ENCODE assay signal across 22 cellular contexts in genomic region chr3:101646726-101647125, GRCh38. TPM values are rescaled to one million over a fixed set of nuclear protein-coding genes. Genes with fewer than 3 reads are reported as not detected.
A peak's percentile ranks its signal among the peaks of the same experiment; 100 is the strongest.
DNase-seq lines count a peak whose midpoint lies in the region; ATAC-seq and TF ChIP-seq lines count a peak whose summit lies in the region.
"Had no signal": no experiment of that assay in that cellular context is flagged by ENCODE, and none has a peak within 500 bp of the region (broad histone marks: within the 10 kb centered on the region; RNA-seq: fewer than 3 reads in every experiment).

No MANE protein-coding gene starts in this region.

- DNase-seq in HCEC 1CT (peak; percentile 47), RPMI7951 (ENCODE audit: low read depth) (peak; percentile 37), osteoblast (ENCODE audit: insufficient read length, low spot score, missing footprints) (peak; percentile 50), lower lobe of right lung (no peak), DMS153 treated with DMSO at 0.1 percent for 48 hours (lab: John Stamatoyannopoulos, UW; ENCODE audit: unreplicated experiment) (no peak)
- DNase-seq in activated effector memory CD4-positive, alpha-beta T cell treated with Interleukin-2 at 50 U/mL for 16 hours: no peak
- no peak for DNase-seq in activated naive CD4-positive, alpha-beta T cell treated with anti-CD3 and anti-CD28 coated beads, Interleukin-2, amount 50 U/mL, for 72 hours (ENCODE audit: low spot score in 2 of 2)
- DNase-seq: activated T-cell treated with anti-CD3 and anti-CD28 coated beads, Interleukin-2, amount 50 U/mL, for 72 hours; body of pancreas; CD4-positive, CD25-positive, alpha-beta regulatory T cell; effector memory CD8-positive, alpha-beta T cell; Kasumi-1; left colon; NCI-H1417; NCI-H526; SHP77; sigmoid colon; thyroid gland had no signal

- H3K27ac ChIP-seq in osteoblast (ENCODE audit: low read depth, low read length) (no peak overlapping the region), lower lobe of right lung (no peak overlapping the region)
- H3K27ac ChIP-seq: body of pancreas, gastroesophageal sphincter, sigmoid colon, thyroid gland had no signal

- intact Hi-C loops in lower lobe of right lung (cut with DNase I): no loop called here

- H3K79me2 ChIP-seq in osteoblast (ENCODE audit: insufficient read depth, low read length): no peaks in the 10 kb centered on the region

- peaks cover 17% of the 10 kb centered on the region for H3K4me1 ChIP-seq in osteoblast (ENCODE audit: insufficient read depth, low read length)
- no peaks in the 10 kb centered on the region for H3K4me1 ChIP-seq in lower lobe of right lung
- H3K4me1 ChIP-seq: body of pancreas, gastroesophageal sphincter, sigmoid colon, thyroid gland had no signal

- H3K9me3 ChIP-seq in osteoblast (ENCODE audit: low read depth, low read length): no peaks in the 10 kb centered on the region
- H3K9me3 ChIP-seq in lower lobe of right lung: no peaks in the 10 kb centered on the region
- H3K9me3 ChIP-seq: body of pancreas, sigmoid colon, thyroid gland had no signal

- H3K9me3 Mint-ChIP-seq in activated naive CD4-positive, alpha-beta T cell treated with anti-CD3 and anti-CD28 coated beads, Interleukin-2, amount 50 U/mL, for 72 hours: no peaks in the 10 kb centered on the region
- H3K9me3 Mint-ChIP-seq: activated T-cell treated with anti-CD3 and anti-CD28 coated beads, Interleukin-2, amount 50 U/mL, for 72 hours; effector memory CD8-positive, alpha-beta T cell; natural killer cell treated with Interleukin-12 subunit alpha and Interleukin-12 subunit beta and Interleukin-15 and Interleukin-18, amount 100 ng/mL, for 72 hours; stimulated activated effector memory CD8-positive, alpha-beta T cell treated with anti-CD3 and anti-CD28 coated beads, Interleukin-12 subunit alpha, Interleukin-12 subunit beta, amount 100 ng/mL, for 72 hours had no signal

- H3K27ac Mint-ChIP-seq in activated naive CD4-positive, alpha-beta T cell treated with anti-CD3 and anti-CD28 coated beads, Interleukin-2, amount 50 U/mL, for 72 hours: peak overlapping the region in 1 of 2 donors; percentile 93
- H3K27ac Mint-ChIP-seq: activated T-cell treated with anti-CD3 and anti-CD28 coated beads, Interleukin-2, amount 50 U/mL, for 72 hours had no signal

- no peaks in the 10 kb centered on the region for H4K20me1 ChIP-seq in osteoblast (ENCODE audit: insufficient read depth, low read length)

- H3K36me3 ChIP-seq in osteoblast (ENCODE audit: insufficient read depth, low read length): peaks cover 18% of the 10 kb centered on the region
- H3K36me3 ChIP-seq in lower lobe of right lung: peaks cover 43% of the 10 kb centered on the region

- H2AFZ ChIP-seq in osteoblast (ENCODE audit: low read length): no peak overlapping the region

- TF ChIP-seq CTCF in osteoblast (IDR thresholded peaks at IDR 0.05; ENCODE audit: extremely low read depth, low read depth, low read length): no peak
- no peak for TF ChIP-seq CTCF in lower lobe of right lung (IDR thresholded peaks at IDR 0.05)

- peaks cover 6 to 11% of the 10 kb centered on the region in 2 donors for H3K36me3 Mint-ChIP-seq in activated naive CD4-positive, alpha-beta T cell treated with anti-CD3 and anti-CD28 coated beads, Interleukin-2, amount 50 U/mL, for 72 hours

- H3K4me3 ChIP-seq in osteoblast (ENCODE audit: insufficient read depth, low read length) (no peak overlapping the region), lower lobe of right lung (no peak overlapping the region)
- H3K4me3 ChIP-seq: body of pancreas, gastroesophageal sphincter, sigmoid colon, thyroid gland had no signal

- H3K27me3 ChIP-seq in osteoblast (ENCODE audit: insufficient read depth, low read length): no peaks in the 10 kb centered on the region
- H3K27me3 ChIP-seq in lower lobe of right lung (ENCODE audit: low read depth): no peaks in the 10 kb centered on the region
- H3K27me3 ChIP-seq: body of pancreas, gastroesophageal sphincter, sigmoid colon, thyroid gland had no signal

- no peak overlapping the region for H3K4me2 ChIP-seq in osteoblast (ENCODE audit: insufficient read depth, low read length)

- ATAC-seq in esophagus mucosa: peak; percentile 96
- no peak for ATAC-seq in lower lobe of right lung
- ATAC-seq in activated naive CD4-positive, alpha-beta T cell treated with anti-CD3 and anti-CD28 coated beads, Interleukin-2, amount 50 U/mL, for 72 hours: no peak
- ATAC-seq: activated T-cell treated with anti-CD3 and anti-CD28 coated beads, Interleukin-2, amount 50 U/mL, for 72 hours; body of pancreas; effector memory CD8-positive, alpha-beta T cell; gastroesophageal sphincter; left colon; natural killer cell treated with Interleukin-12 subunit alpha and Interleukin-12 subunit beta and Interleukin-15 and Interleukin-18, amount 100 ng/mL, for 72 hours; stimulated activated effector memory CD8-positive, alpha-beta T cell treated with anti-CD3 and anti-CD28 coated beads, Interleukin-12 subunit alpha, Interleukin-12 subunit beta, amount 100 ng/mL, for 72 hours had no signal

RNA-seq across cellular contexts. Expression of gene ZBTB11, which starts 30.2 kb away (rescaled TPM):
- total RNA-seq in RPMI7951 (2014; rRNA removed; shearing (Covaris generic)): 20.1 and 21.4 TPM in 2 replicates
- total RNA-seq in esophagus mucosa: 10.0 TPM
- 22.8 and 23.3 TPM in 2 replicates for total RNA-seq in osteoblast
- total RNA-seq in lower lobe of right lung: 23.5 TPM
- 10 to 100 TPM; 22.7 to 48.1 TPM for total RNA-seq in activated naive CD4-positive, alpha-beta T cell treated with anti-CD3 and anti-CD28 coated beads, Interleukin-2, amount 50 U/mL, for 72 hours

RNA-seq across cellular contexts. Expression of gene RPL24, which starts 39.8 kb away (rescaled TPM):
- total RNA-seq in RPMI7951 (2014; rRNA removed; shearing (Covaris generic)): 2,068 and 2,385 TPM in 2 replicates
- total RNA-seq in esophagus mucosa (942 TPM), osteoblast (1,105 and 1,475 TPM in 2 replicates), lower lobe of right lung (793 TPM)
- 1,000 to 10,000 TPM; 1,662 to 1,709 TPM for total RNA-seq in activated naive CD4-positive, alpha-beta T cell treated with anti-CD3 and anti-CD28 coated beads, Interleukin-2, amount 50 U/mL, for 72 hours

Comparison
In these comparisons a context has a peak if more than half of its experiments do, and no peak if none do; other contexts are left out.
1. DNase-seq: peak in HCEC 1CT (single experiment), RPMI7951 (single experiment) and osteoblast (single experiment); none in lower lobe of right lung (single experiment), activated effector memory CD4-positive, alpha-beta T cell treated with Interleukin-2 at 50 U/mL for 16 hours (single experiment), DMS153 treated with DMSO at 0.1 percent for 48 hours (single experiment) and activated naive CD4-positive, alpha-beta T cell treated with anti-CD3 and anti-CD28 coated beads, Interleukin-2, amount 50 U/mL, for 72 hours (0 of 2).